Comparison of ENCODE assay signal across 17 cellular contexts in the genomic region with DNA sequence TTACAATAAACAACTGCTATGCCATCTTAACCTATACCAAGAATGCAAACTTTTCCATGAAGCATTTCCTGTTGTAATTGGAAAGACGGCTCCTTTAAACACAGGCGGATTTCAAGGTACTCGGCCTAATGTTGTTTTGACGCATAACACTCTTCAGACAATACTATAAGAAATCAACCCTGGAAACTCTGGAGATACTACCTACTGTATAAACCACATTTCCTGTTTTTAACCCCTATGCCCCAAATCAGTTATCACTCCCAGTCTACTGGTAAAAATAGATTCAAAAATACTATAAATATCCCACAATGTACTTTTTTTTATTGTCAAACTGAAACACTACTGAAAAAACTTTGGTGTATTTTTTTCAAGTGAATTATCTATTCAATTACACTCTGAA.
A peak's percentile ranks its signal among the peaks of the same experiment; 100 is the strongest.
DNase-seq lines count a peak whose midpoint lies in the region; TF ChIP-seq lines count a peak whose summit lies in the region.
"Had no signal": no experiment of that assay in that cellular context is flagged by ENCODE, and none has a peak within 500 bp of the region (broad histone marks: within the 10 kb centered on the region; RNA-seq: fewer than 3 reads in every experiment).

No MANE protein-coding gene starts in this region.

- DNase-seq in activated CD4-positive, alpha-beta T cell treated with anti-CD3 and anti-CD28 coated beads, Interleukin-2, amount 10 ng/mL, durations not matched to agents 7 days and 5 days, result peak; percentile 32
- no peak for DNase-seq in activated CD4-positive, alpha-beta T cell treated with anti-CD3 and anti-CD28 coated beads, Interleukin-2, amount 50 U/mL, for 1 hour
- no peak for DNase-seq in activated T-helper 2 cell treated with anti-CD3 and anti-CD28 coated beads, Interferon-gamma antibody, Interleukin-2, Interleukin-4, amounts not matched to agents 10 μg/mL and 5 μg/mL and 100 μg/mL, durations not matched to agents 14 hours and 24 hours and 36 hours (ENCODE audit: low spot score)
- DNase-seq in nephron progenitor cell (no peak), colonic mucosa (no peak), islet precursor cell (no peak), erythroblast (lab: John Stamatoyannopoulos, UW) (no peak)
- DNase-seq: COR-L47, foreskin fibroblast, HCEC 1CT, midbrain, NCI-H2029 treated with DMSO at 0.1 percent for 48 hours, retina, SW 1271 had no signal

- no peaks in the 10 kb centered on the region for H3K9me3 Mint-ChIP-seq in activated CD4-positive, alpha-beta T cell treated with anti-CD3 and anti-CD28 coated beads, Interleukin-2, amount 10 ng/mL, durations not matched to agents 7 days and 5 days
- H3K9me3 Mint-ChIP-seq in activated T-helper 2 cell treated with anti-CD3 and anti-CD28 coated beads, Interferon-gamma antibody, Interleukin-2, Interleukin-4, amounts not matched to agents 10 μg/mL and 5 μg/mL and 100 μg/mL, durations not matched to agents 14 hours and 24 hours and 36 hours, result no peaks in the 10 kb centered on the region
- H3K9me3 Mint-ChIP-seq in nephron progenitor cell, result peaks cover 4% of the 10 kb centered on the region

- POLR2A ChIA-PET in activated CD4-positive, alpha-beta T cell treated with anti-CD3 and anti-CD28 coated beads, Interleukin-2, amount 10 ng/mL, durations not matched to agents 7 days and 5 days (lab: Charles Lee), result no interaction called here

- no peaks in the 10 kb centered on the region for H3K4me1 ChIP-seq in colonic mucosa

- no peaks in the 10 kb centered on the region for H3K27me3 ChIP-seq in colonic mucosa
- H3K27me3 ChIP-seq: neutrophil had no signal

- H3K4me3 ChIP-seq in colonic mucosa, result no peak overlapping the region

- peak overlapping the region; percentile 37 for H3K4me3 Mint-ChIP-seq in activated CD4-positive, alpha-beta T cell treated with anti-CD3 and anti-CD28 coated beads, Interleukin-2, amount 10 ng/mL, durations not matched to agents 7 days and 5 days
- H3K4me3 Mint-ChIP-seq in activated T-helper 2 cell treated with anti-CD3 and anti-CD28 coated beads, Interferon-gamma antibody, Interleukin-2, Interleukin-4, amounts not matched to agents 10 μg/mL and 5 μg/mL and 100 μg/mL, durations not matched to agents 14 hours and 24 hours and 36 hours (ENCODE audit: low read depth), result peak overlapping the region; percentile 17
- no peak overlapping the region for H3K4me3 Mint-ChIP-seq in nephron progenitor cell

- H3K27me3 Mint-ChIP-seq in activated CD4-positive, alpha-beta T cell treated with anti-CD3 and anti-CD28 coated beads, Interleukin-2, amount 10 ng/mL, durations not matched to agents 7 days and 5 days, result no peaks in the 10 kb centered on the region
- no peaks in the 10 kb centered on the region for H3K27me3 Mint-ChIP-seq in activated T-helper 2 cell treated with anti-CD3 and anti-CD28 coated beads, Interferon-gamma antibody, Interleukin-2, Interleukin-4, amounts not matched to agents 10 μg/mL and 5 μg/mL and 100 μg/mL, durations not matched to agents 14 hours and 24 hours and 36 hours (ENCODE audit: low read depth)
- H3K27me3 Mint-ChIP-seq in nephron progenitor cell (ENCODE audit: low read depth, poor library complexity), result no peaks in the 10 kb centered on the region

- peak overlapping the region; percentile 88 for H3K27ac Mint-ChIP-seq in activated CD4-positive, alpha-beta T cell treated with anti-CD3 and anti-CD28 coated beads, Interleukin-2, amount 10 ng/mL, durations not matched to agents 7 days and 5 days
- peak overlapping the region; percentile 95 for H3K27ac Mint-ChIP-seq in activated T-helper 2 cell treated with anti-CD3 and anti-CD28 coated beads, Interferon-gamma antibody, Interleukin-2, Interleukin-4, amounts not matched to agents 10 μg/mL and 5 μg/mL and 100 μg/mL, durations not matched to agents 14 hours and 24 hours and 36 hours
- peak overlapping the region; percentile 68 for H3K27ac Mint-ChIP-seq in nephron progenitor cell

- CTCF ChIA-PET in activated CD4-positive, alpha-beta T cell treated with anti-CD3 and anti-CD28 coated beads, Interleukin-2, amount 10 ng/mL, durations not matched to agents 7 days and 5 days (lab: Charles Lee), result interaction anchor here (0.7 to 1.0 kb wide), 4 partner anchors 11 to 75 kb away, joined by 3 read pairs; no protein-coding TSS in a partner anchor

- intact Hi-C loops in activated T-helper 2 cell treated with anti-CD3 and anti-CD28 coated beads, Interferon-gamma antibody, Interleukin-2, Interleukin-4, amounts not matched to agents 10 μg/mL and 5 μg/mL and 100 μg/mL, durations not matched to agents 14 hours and 24 hours and 36 hours (cut with micrococcal nuclease), result loop anchor here (1.0 kb wide), 3 partner anchors 10 to 39 kb away; no protein-coding TSS in a partner anchor
- intact Hi-C loops in colonic mucosa (cut with DNase I), result no loop called here

- peaks cover 90% of the 10 kb centered on the region for H3K4me1 Mint-ChIP-seq in activated CD4-positive, alpha-beta T cell treated with anti-CD3 and anti-CD28 coated beads, Interleukin-2, amount 10 ng/mL, durations not matched to agents 7 days and 5 days
- peaks cover 90% of the 10 kb centered on the region for H3K4me1 Mint-ChIP-seq in activated T-helper 2 cell treated with anti-CD3 and anti-CD28 coated beads, Interferon-gamma antibody, Interleukin-2, Interleukin-4, amounts not matched to agents 10 μg/mL and 5 μg/mL and 100 μg/mL, durations not matched to agents 14 hours and 24 hours and 36 hours (ENCODE audit: low read depth)
- peaks cover 20% of the 10 kb centered on the region for H3K4me1 Mint-ChIP-seq in nephron progenitor cell

- no peaks in the 10 kb centered on the region for H3K36me3 ChIP-seq in KOPT-K1 (ENCODE audit: insufficient read depth, low read length)
- no peaks in the 10 kb centered on the region for H3K36me3 ChIP-seq in colonic mucosa

- TF ChIP-seq CTCF in nephron progenitor cell (IDR thresholded peaks at IDR 0.05), result no peak
- TF ChIP-seq CTCF in colonic mucosa (IDR thresholded peaks at IDR 0.05), result no peak

- no peak overlapping the region for H3K9ac ChIP-seq in colonic mucosa (ENCODE audit: low read depth in 2 of 2, low read length in 2 of 2)

- H3K9me3 ChIP-seq in KOPT-K1 (ENCODE audit: insufficient read depth, low read length, poor library complexity, severe bottlenecking) (no peaks in the 10 kb centered on the region), colonic mucosa (no peaks in the 10 kb centered on the region)
- H3K9me3 ChIP-seq: neutrophil had no signal

- no peak for TF ChIP-seq POLR2A in erythroblast (IDR thresholded peaks at IDR 0.05; ENCODE audit: low read length)

- H3K27ac ChIP-seq in KOPT-K1 (ENCODE audit: low read depth, low read length, poor library complexity, severe bottlenecking) (peak overlapping the region; percentile 57), colonic mucosa (no peak overlapping the region)
- H3K27ac ChIP-seq: neutrophil, RWPE1 had no signal

- H3K36me3 Mint-ChIP-seq in activated CD4-positive, alpha-beta T cell treated with anti-CD3 and anti-CD28 coated beads, Interleukin-2, amount 10 ng/mL, durations not matched to agents 7 days and 5 days (ENCODE audit: low read depth), result peaks cover 40% of the 10 kb centered on the region
- peaks cover 42% of the 10 kb centered on the region for H3K36me3 Mint-ChIP-seq in activated T-helper 2 cell treated with anti-CD3 and anti-CD28 coated beads, Interferon-gamma antibody, Interleukin-2, Interleukin-4, amounts not matched to agents 10 μg/mL and 5 μg/mL and 100 μg/mL, durations not matched to agents 14 hours and 24 hours and 36 hours (ENCODE audit: low read depth)
- H3K36me3 Mint-ChIP-seq in nephron progenitor cell (ENCODE audit: low read depth), result peaks cover 3% of the 10 kb centered on the region
